19 cellular contexts compared by ENCODE assay signal in the genomic region with DNA sequence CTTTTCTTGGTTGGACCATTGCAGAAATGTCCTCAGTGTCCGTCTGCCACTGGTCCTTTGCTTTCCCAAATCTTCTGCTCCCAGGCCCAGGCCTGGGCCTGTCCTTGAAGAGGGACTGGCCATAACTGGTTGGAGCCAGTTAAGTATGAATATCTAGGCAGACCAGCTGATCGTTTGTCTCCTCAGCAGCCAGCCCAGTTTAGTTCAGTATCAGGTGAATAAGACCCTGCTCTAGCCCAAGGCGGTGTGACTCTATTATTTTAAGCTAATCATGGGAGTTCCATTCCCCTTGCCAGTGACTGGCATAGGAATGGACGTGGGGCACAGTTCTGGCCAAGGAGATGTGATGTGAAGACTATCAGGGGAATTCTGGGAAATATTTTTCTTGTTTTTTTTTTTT.
"Had no signal": no experiment of that assay in that cellular context is flagged by ENCODE, and none has a peak within 500 bp of the region (broad histone marks: within the 10 kb centered on the region; RNA-seq: fewer than 3 reads in every experiment).

No MANE protein-coding gene starts in this region.

- H3K27ac Mint-ChIP-seq: mesothelial cell of epicardium had no signal

- H3K4me1 ChIP-seq: gastrocnemius medialis, left lung, lower lobe of right lung had no signal

- H3K9me3 Mint-ChIP-seq: mesothelial cell of epicardium had no signal

- ATAC-seq: gastrocnemius medialis, heart right ventricle, left cardiac atrium, left lung, left ventricle myocardium superior, lower lobe of right lung, mucosa of descending colon had no signal

- H3K27ac ChIP-seq: coronary artery, dorsolateral prefrontal cortex, esophagus squamous epithelium, gastrocnemius medialis, heart right ventricle, left lung, lower lobe of right lung had no signal

- H3K36me3 Mint-ChIP-seq: mesothelial cell of epicardium had no signal

- H3K27me3 ChIP-seq: dorsolateral prefrontal cortex, gastrocnemius medialis had no signal

- DNase-seq: dermis blood vessel endothelial cell; dorsolateral prefrontal cortex; effector CD4-positive, alpha-beta T cell; effector memory CD4-positive, alpha-beta T cell; esophagus squamous epithelium; foreskin fibroblast; foreskin melanocyte; gastrocnemius medialis; glutamatergic neuron; heart right ventricle; hippocampal formation; left cardiac atrium; left lung; left ventricle myocardium superior; lower lobe of right lung; mesenchymal stem cell; mucosa of descending colon had no signal

- H3K9me3 ChIP-seq: esophagus squamous epithelium, gastrocnemius medialis, heart right ventricle, left lung, lower lobe of right lung, mucosa of descending colon had no signal

- H3K36me3 ChIP-seq: esophagus squamous epithelium, gastrocnemius medialis, heart right ventricle, left lung, lower lobe of right lung had no signal

- H3K4me3 ChIP-seq: coronary artery, dorsolateral prefrontal cortex, esophagus squamous epithelium, gastrocnemius medialis, heart right ventricle, left lung, lower lobe of right lung, mucosa of descending colon had no signal

- H3K4me3 Mint-ChIP-seq: mesothelial cell of epicardium had no signal
